Comparison of ENCODE assay signal across 1 cellular context in the genomic region with DNA sequence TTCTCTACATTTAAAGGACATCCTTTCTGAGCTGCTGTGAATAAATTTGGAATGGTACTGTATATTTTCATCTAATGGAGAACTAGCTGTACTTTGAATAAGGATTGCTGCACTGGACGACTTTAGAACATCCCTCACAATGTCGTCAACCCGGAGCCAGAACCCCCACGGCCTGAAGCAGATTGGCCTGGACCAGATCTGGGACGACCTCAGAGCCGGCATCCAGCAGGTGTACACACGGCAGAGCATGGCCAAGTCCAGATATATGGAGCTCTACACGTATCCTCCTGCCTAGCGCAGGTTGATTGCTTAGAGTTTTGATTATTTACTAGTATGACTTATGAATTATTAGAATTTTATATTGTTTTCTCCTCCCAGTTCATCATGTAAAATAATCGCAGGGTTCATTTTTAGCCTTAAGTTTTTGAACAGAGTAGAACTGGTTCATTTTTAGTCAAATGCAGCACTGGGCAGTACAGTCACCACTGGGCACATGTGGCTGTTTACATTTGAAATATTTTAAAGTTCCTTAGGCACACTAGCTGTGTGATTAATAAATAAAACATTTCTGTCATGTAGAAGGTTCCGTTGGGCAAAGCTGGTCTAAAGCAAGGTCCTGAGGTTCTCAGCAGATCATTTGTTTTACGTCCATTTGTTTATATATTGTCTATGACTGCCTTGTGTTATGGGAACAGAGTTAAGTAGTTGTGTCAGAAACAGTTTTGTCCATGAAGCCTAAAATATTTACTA.
TF ChIP-seq lines count a peak whose summit lies in the region.

No MANE protein-coding gene starts in this region.

TF ChIP-seq in IMR-90, 13 proteins besides CTCF, POLR2A, EP300 and RAD21 (continued from another document):
- TF ChIP-seq, protein P1, sequence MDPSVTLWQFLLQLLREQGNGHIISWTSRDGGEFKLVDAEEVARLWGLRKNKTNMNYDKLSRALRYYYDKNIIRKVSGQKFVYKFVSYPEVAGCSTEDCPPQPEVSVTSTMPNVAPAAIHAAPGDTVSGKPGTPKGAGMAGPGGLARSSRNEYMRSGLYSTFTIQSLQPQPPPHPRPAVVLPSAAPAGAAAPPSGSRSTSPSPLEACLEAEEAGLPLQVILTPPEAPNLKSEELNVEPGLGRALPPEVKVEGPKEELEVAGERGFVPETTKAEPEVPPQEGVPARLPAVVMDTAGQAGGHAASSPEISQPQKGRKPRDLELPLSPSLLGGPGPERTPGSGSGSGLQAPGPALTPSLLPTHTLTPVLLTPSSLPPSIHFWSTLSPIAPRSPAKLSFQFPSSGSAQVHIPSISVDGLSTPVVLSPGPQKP (IDR thresholded peaks at IDR 0.05; ENCODE audit: borderline replicate concordance, low read depth, low read length), result no peak
- TF ChIP-seq MAZ (IDR thresholded peaks at IDR 0.05; ENCODE audit: borderline replicate concordance, low read depth, low read length) (no peak), RFX5 (IDR thresholded peaks at IDR 0.05; ENCODE audit: low read depth, low read length) (no peak), MXI1 (IDR thresholded peaks at IDR 0.05; ENCODE audit: borderline replicate concordance, low read depth, low read length) (peak; percentile 57; the same call in 1 of the 2 replicates), RCOR1 (IDR thresholded peaks at IDR 0.05; ENCODE audit: insufficient replicate concordance, low read length) (no peak), NFE2L2 (IDR thresholded peaks at IDR 0.05; ENCODE audit: low read depth, low read length) (no peak), FOS (IDR thresholded peaks at IDR 0.05; ENCODE audit: low read depth, low read length) (0 out of 2 replicates have a peak, but pooled peaks have one; percentile 38)
- TF ChIP-seq, protein P2, sequence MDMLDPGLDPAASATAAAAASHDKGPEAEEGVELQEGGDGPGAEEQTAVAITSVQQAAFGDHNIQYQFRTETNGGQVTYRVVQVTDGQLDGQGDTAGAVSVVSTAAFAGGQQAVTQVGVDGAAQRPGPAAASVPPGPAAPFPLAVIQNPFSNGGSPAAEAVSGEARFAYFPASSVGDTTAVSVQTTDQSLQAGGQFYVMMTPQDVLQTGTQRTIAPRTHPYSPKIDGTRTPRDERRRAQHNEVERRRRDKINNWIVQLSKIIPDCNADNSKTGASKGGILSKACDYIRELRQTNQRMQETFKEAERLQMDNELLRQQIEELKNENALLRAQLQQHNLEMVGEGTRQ (IDR thresholded peaks at IDR 0.05; ENCODE audit: low read depth, low read length), result no peak
